ENCODE assay signal across 16 cellular contexts in the genomic region with DNA sequence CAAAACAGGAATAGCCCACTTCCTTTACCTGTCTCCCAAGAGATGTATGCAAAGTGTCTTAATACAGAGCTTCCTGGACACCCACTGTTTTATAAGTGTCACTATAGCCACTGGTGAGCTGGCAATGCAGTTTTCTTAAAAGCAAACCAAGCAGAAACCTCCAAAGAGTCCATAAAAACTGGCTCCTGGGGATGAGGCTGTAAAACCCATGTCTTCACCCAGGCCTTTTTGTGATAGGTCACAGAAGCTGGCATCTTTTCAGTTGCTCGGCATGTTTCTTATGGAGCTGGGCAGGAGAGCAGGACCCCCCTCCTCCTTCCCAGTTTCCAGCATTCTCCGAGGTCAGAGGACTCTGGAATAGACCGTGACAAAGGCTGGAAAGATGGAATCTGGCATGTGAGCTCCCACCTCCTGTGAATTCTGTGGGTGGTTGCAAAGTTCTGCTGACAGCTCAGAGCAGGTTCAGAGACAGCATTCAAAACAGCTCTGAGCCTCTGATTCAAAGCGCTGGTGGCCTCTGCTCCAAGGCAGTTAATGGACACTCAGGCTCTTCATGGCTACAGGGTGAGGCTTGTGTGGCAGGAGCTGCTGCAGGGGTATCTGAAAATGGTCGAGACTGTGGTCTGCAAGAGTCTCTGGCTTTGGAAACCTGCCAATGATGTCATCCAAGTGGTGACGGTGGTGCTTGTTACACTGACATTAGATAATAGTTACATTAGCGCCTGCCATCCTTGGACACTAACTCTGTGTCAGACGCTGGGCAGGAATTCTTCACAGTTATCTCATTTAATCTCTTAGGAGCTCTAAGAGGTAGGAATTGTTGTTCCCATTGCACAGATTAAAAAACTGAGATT.
DNase-seq lines count a peak whose midpoint lies in the region; TF ChIP-seq lines count a peak whose summit lies in the region.
"Had no signal": no experiment of that assay in that cellular context is flagged by ENCODE, and none has a peak within 500 bp of the region (broad histone marks: within the 10 kb centered on the region; RNA-seq: fewer than 3 reads in every experiment).

No MANE protein-coding gene starts in this region.

- TF ChIP-seq CTCF in brain (conservative IDR thresholded peaks at IDR 0.05) (no peak), neural progenitor cell (IDR thresholded peaks at IDR 0.05) (no peak), chondrocyte (IDR thresholded peaks at IDR 0.05) (no peak)

- peaks cover 0 to 7% (median 0%) of the 10 kb centered on the region in 5 experiments for H3K9me3 Mint-ChIP-seq in brain
- H3K9me3 Mint-ChIP-seq in neural progenitor cell = no peaks in the 10 kb centered on the region
- no peaks in the 10 kb centered on the region for H3K9me3 Mint-ChIP-seq in chondrocyte (ENCODE audit: low read depth)
- H3K9me3 Mint-ChIP-seq: natural killer cell treated with Interleukin-12 subunit alpha and Interleukin-12 subunit beta and Interleukin-15 and Interleukin-18, amount 100 ng/mL, for 72 hours had no signal

- no peaks in the 10 kb centered on the region for H4K20me1 ChIP-seq in neural progenitor cell (ENCODE audit: low read depth)

- POLR2A ChIA-PET in HEK293T (lab: Yijun Ruan, JAX) = no interaction called here

- H3K27ac ChIP-seq in neural progenitor cell = no peak overlapping the region
- H3K27ac ChIP-seq: right atrium auricular region, tibial artery had no signal

- peak; percentile 25 for DNase-seq in EL
- peak; percentile 11 for DNase-seq in HEK293T (ENCODE audit: extremely low spot score)
- DNase-seq in neural progenitor cell (ENCODE audit: low spot score) = no peak
- DNase-seq in effector CD4-positive, alpha-beta T cell = no peak
- no peak for DNase-seq in RPMI8226
- DNase-seq in chondrocyte (ENCODE audit: low spot score) = no peak
- DNase-seq: activated CD4-positive, alpha-beta T cell treated with anti-CD3 and anti-CD28 coated beads for 48 hours; activated naive CD4-positive, alpha-beta T cell treated with anti-CD3 and anti-CD28 coated beads, Interleukin-2, amount 50 U/mL, for 16 hours; DND-41; NCI-H2107; SHP77 treated with DMSO at 0.1 percent for 48 hours; T-helper 9 cell; tibial artery had no signal

- H3K4me2 ChIP-seq in neural progenitor cell = no peak overlapping the region

- H3K4me3 Mint-ChIP-seq in brain = no peak overlapping the region
- no peak overlapping the region for H3K4me3 Mint-ChIP-seq in neural progenitor cell
- no peak overlapping the region for H3K4me3 Mint-ChIP-seq in chondrocyte (ENCODE audit: unreplicated experiment)
- H3K4me3 Mint-ChIP-seq: natural killer cell treated with Interleukin-12 subunit alpha and Interleukin-12 subunit beta and Interleukin-15 and Interleukin-18, amount 100 ng/mL, for 72 hours had no signal

- no peaks in the 10 kb centered on the region for H3K9me3 ChIP-seq in neural progenitor cell (ENCODE audit: low read depth)
- H3K9me3 ChIP-seq: right atrium auricular region, tibial artery had no signal

- no peaks in the 10 kb centered on the region for H3K36me3 Mint-ChIP-seq in brain
- no peaks in the 10 kb centered on the region for H3K36me3 Mint-ChIP-seq in neural progenitor cell
- no peaks in the 10 kb centered on the region for H3K36me3 Mint-ChIP-seq in chondrocyte (ENCODE audit: low read depth)
- H3K36me3 Mint-ChIP-seq: natural killer cell treated with Interleukin-12 subunit alpha and Interleukin-12 subunit beta and Interleukin-15 and Interleukin-18, amount 100 ng/mL, for 72 hours had no signal

- no peak overlapping the region for H2AFZ ChIP-seq in neural progenitor cell (replicated peaks)

- H3K9ac ChIP-seq in neural progenitor cell = no peak overlapping the region

- no peaks in the 10 kb centered on the region for H3K27me3 ChIP-seq in neural progenitor cell
- H3K27me3 ChIP-seq: right atrium auricular region, tibial artery had no signal

- H3K4me1 ChIP-seq in neural progenitor cell = peaks cover 16% of the 10 kb centered on the region
- H3K4me1 ChIP-seq: right atrium auricular region, tibial artery had no signal

- CTCF ChIA-PET in HEK293T (lab: Yijun Ruan, JAX) = interaction anchor here (1.3 kb wide), 1 partner anchor 89 kb away, joined by 3 read pairs; no protein-coding TSS in a partner anchor

- H3F3A ChIP-seq in neural progenitor cell (ENCODE audit: low read depth) = peaks cover 3% of the 10 kb centered on the region

- no peaks in the 10 kb centered on the region for H3K36me3 ChIP-seq in neural progenitor cell
- H3K36me3 ChIP-seq: right atrium auricular region, tibial artery had no signal

- no peak overlapping the region for H3K4me3 ChIP-seq in neural progenitor cell
- H3K4me3 ChIP-seq: right atrium auricular region, tibial artery had no signal

- H3K4me1 Mint-ChIP-seq in brain (peaks cover 57% of the 10 kb centered on the region), neural progenitor cell (peaks cover 50% of the 10 kb centered on the region), chondrocyte (ENCODE audit: low read depth) (peaks cover 13% of the 10 kb centered on the region)

- H3K27me3 Mint-ChIP-seq in brain (no peaks in the 10 kb centered on the region), neural progenitor cell (ENCODE audit: insufficient read depth, low read depth) (no peaks in the 10 kb centered on the region), chondrocyte (ENCODE audit: low read depth) (peaks cover 3% of the 10 kb centered on the region)

- H3K27ac Mint-ChIP-seq in brain (peak overlapping the region in 3 of 5 experiments; percentile 24 to 53 (median 34)), neural progenitor cell (peak overlapping the region; percentile 46), chondrocyte (ENCODE audit: unreplicated experiment) (no peak overlapping the region)
- H3K27ac Mint-ChIP-seq: natural killer cell treated with Interleukin-12 subunit alpha and Interleukin-12 subunit beta and Interleukin-15 and Interleukin-18, amount 100 ng/mL, for 72 hours had no signal

- no peaks in the 10 kb centered on the region for H3K79me2 ChIP-seq in neural progenitor cell (ENCODE audit: low read depth)

TF ChIP-seq in HEK293T, 16 proteins besides CTCF, POLR2A, EP300 and RAD21:
- TF ChIP-seq L3MBTL2 (conservative IDR thresholded peaks at IDR 0.05) = no peak

Comparison
In these comparisons a context has a peak if more than half of its experiments do, and no peak if none do; other contexts are left out.
1. DNase-seq: peak in EL (single experiment) and HEK293T (single experiment); none in neural progenitor cell (single experiment), effector CD4-positive, alpha-beta T cell (single experiment), RPMI8226 (single experiment) and chondrocyte (single experiment).